In the genomic region with DNA sequence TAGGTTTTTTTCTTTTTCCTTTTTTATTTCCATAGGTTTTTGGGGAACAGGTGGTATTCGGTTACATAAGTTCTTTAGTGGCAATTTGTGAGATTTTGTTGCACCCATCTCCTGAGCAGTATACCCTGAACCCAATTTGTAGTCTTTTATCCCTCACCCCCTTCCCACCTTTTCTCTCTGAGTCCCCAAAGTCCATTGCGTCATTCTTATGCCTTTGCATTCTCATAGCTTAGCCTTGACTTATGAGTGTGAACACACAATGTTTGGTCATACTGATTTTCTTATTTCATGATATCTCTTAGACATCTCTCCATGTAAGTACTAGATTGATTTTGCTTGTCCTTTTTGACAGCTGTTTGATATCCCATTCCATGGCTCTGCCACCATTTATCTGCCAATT, we compare ENCODE assay signal across 33 cellular contexts. TPM values are rescaled to one million over a fixed set of nuclear protein-coding genes. Genes with fewer than 3 reads are reported as not detected.
"Had no signal": no experiment of that assay in that cellular context is flagged by ENCODE, and none has a peak within 500 bp of the region (broad histone marks: within the 10 kb centered on the region; RNA-seq: fewer than 3 reads in every experiment).

No MANE protein-coding gene starts in this region.

- DNase-seq: colonic mucosa; cortex of kidney; effector CD8-positive, alpha-beta T cell; effector memory CD8-positive, alpha-beta T cell; endodermal cell; erythroblast; esophagus squamous epithelium; foreskin fibroblast; foreskin melanocyte; gastrocnemius medialis; glutamatergic neuron; head of caudate nucleus; heart right ventricle; hippocampal formation; left cardiac atrium; left lung; left ventricle myocardium superior; lower lobe of right lung; mesenchymal stem cell; mucosa of descending colon; naive B cell had no signal

- H3K4me1 Mint-ChIP-seq: endodermal cell, mesothelial cell of epicardium, naive B cell had no signal

- H3K4me3 Mint-ChIP-seq: dendritic cell treated with granulocyte-macrophage colony-stimulating factor and Interleukin-4, amounts not matched to agents 40 ng/mL and 50 ng/mL, for 4 days; effector memory CD8-positive, alpha-beta T cell; endodermal cell; mesothelial cell of epicardium; naive B cell had no signal

- ATAC-seq: effector memory CD8-positive, alpha-beta T cell; esophagus mucosa; gastrocnemius medialis; heart right ventricle; left cardiac atrium; left lung; left ventricle myocardium superior; lower lobe of right lung; mucosa of descending colon had no signal

- H3K27ac Mint-ChIP-seq: dendritic cell treated with granulocyte-macrophage colony-stimulating factor and Interleukin-4, amounts not matched to agents 40 ng/mL and 50 ng/mL, for 4 days; effector memory CD8-positive, alpha-beta T cell; endodermal cell; mesothelial cell of epicardium; naive B cell had no signal

- H3K4me3 ChIP-seq: colonic mucosa, esophagus squamous epithelium, gastrocnemius medialis, heart right ventricle, left lung, lower lobe of right lung, mucosa of descending colon had no signal

- H3K4me1 ChIP-seq: colonic mucosa, gastrocnemius medialis, heart right ventricle, left lung, lower lobe of right lung had no signal

- H3K9me3 Mint-ChIP-seq: dendritic cell treated with granulocyte-macrophage colony-stimulating factor and Interleukin-4, amounts not matched to agents 40 ng/mL and 50 ng/mL, for 4 days; effector memory CD8-positive, alpha-beta T cell; endodermal cell had no signal

- H3K27me3 ChIP-seq: colonic mucosa, gastrocnemius medialis had no signal

- FAIRE-seq: islet of Langerhans, keratinocyte had no signal

- H3K27ac ChIP-seq: colonic mucosa, epithelial cell of prostate, esophagus squamous epithelium, gastrocnemius medialis, heart right ventricle, left lung, lower lobe of right lung had no signal

RNA-seq across cellular contexts. Expression of gene TGM3, which starts 27.2 kb away (rescaled TPM):
- total RNA-seq: dermis microvascular lymphatic vessel endothelial cell, gastrocnemius medialis, glomerular endothelial cell, heart right ventricle, kidney epithelial cell, left cardiac atrium, left ventricle myocardium superior, lung microvascular endothelial cell, mesenteric fat pad, myocyte had no signal

RNA-seq across cellular contexts. Expression of gene TGM6, which starts 57.6 kb away (rescaled TPM):
- total RNA-seq: colonic mucosa, dermis microvascular lymphatic vessel endothelial cell, endodermal cell, esophagus mucosa, esophagus squamous epithelium, gastrocnemius medialis, glomerular endothelial cell, heart right ventricle, kidney epithelial cell, left cardiac atrium, left lung, left ventricle myocardium superior, lower lobe of right lung, lung microvascular endothelial cell, mesenteric fat pad, mesothelial cell of epicardium, mucosa of descending colon, myocyte had no signal
- polyA plus RNA-seq: heart right ventricle, keratinocyte had no signal
